ENCODE assay signal across 1 cellular context in the genomic region with DNA sequence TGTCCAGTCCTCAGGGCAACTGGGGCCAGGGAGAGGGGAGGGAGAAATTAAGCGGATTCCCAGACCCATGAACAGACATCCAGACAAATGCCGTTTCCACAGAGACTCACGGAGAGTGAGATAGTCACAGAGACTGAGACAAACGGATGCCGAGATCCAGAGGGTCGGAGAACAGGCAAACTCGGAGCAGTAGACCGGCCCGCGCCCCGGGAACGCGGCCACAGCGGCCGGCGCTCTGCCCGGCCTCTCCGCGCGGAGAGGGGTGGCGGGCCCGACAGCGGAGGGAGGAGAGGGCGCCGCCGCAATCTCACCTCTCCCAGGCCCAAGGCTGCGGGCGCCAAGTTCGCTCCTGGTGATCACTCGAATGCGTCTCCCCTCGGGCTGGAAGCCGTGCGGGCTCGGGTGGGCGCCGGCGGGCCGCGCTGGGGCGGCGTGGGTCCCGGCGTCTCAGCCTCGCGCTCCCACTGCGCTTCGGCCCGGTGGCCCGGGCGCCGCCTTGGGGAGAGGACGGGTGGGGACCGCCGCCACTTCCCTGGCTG.
TF ChIP-seq lines count a peak whose summit lies in the region.

No MANE protein-coding gene starts in this region.

TF ChIP-seq in K562, 482 proteins besides CTCF, POLR2A, EP300 and RAD21 (continued from another document and continues in another):
- TF ChIP-seq, protein P1, sequence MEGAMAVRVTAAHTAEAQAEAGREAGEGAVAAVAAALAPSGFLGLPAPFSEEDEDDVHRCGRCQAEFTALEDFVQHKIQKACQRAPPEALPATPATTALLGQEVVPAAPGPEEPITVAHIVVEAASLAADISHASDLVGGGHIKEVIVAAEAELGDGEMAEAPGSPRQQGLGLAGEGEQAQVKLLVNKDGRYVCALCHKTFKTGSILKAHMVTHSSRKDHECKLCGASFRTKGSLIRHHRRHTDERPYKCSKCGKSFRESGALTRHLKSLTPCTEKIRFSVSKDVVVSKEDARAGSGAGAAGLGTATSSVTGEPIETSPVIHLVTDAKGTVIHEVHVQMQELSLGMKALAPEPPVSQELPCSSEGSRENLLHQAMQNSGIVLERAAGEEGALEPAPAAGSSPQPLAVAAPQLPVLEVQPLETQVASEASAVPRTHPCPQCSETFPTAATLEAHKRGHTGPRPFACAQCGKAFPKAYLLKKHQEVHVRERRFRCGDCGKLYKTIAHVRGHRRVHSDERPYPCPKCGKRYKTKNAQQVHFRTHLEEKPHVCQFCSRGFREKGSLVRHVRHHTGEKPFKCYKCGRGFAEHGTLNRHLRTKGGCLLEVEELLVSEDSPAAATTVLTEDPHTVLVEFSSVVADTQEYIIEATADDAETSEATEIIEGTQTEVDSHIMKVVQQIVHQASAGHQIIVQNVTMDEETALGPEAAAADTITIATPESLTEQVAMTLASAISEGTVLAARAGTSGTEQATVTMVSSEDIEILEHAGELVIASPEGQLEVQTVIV (CRISPR knock-in tag; IDR thresholded peaks at IDR 0.05; ENCODE audit: borderline replicate concordance) = no peak
- TF ChIP-seq ZC3H4 (CRISPR knock-in tag; IDR thresholded peaks at IDR 0.05; ENCODE audit: borderline replicate concordance) (no peak; the same call in 1 of the 2 replicates), HDAC1 (IDR thresholded peaks at IDR 0.05) (no peak), HCFC1 (IDR thresholded peaks at IDR 0.05; ENCODE audit: low read depth, low read length) (no peak), XRCC5 (IDR thresholded peaks at IDR 0.05; ENCODE audit: low read depth, low read length) (no peak), CHCHD3 (CRISPR knock-in tag; IDR thresholded peaks at IDR 0.05) (no peak), CBX5 (IDR thresholded peaks at IDR 0.05; ENCODE audit: borderline replicate concordance, low read depth) (no peak), ZFP91 (CRISPR knock-in tag; IDR thresholded peaks at IDR 0.05) (no peak), XRCC4 (IDR thresholded peaks at IDR 0.05; ENCODE audit: extremely low read depth, insufficient read depth, insufficient read length) (no peak), ZNF707 (CRISPR knock-in tag; conservative IDR thresholded peaks at IDR 0.05) (no peak), E2F3 (CRISPR knock-in tag; IDR thresholded peaks at IDR 0.05) (no peak), NFXL1 (CRISPR knock-in tag; IDR thresholded peaks at IDR 0.05) (no peak), BRD4 (IDR thresholded peaks at IDR 0.05) (no peak), AFF4 (CRISPR knock-in tag; IDR thresholded peaks at IDR 0.05) (no peak; the same call in 1 of the 2 replicates), ZNF76 (CRISPR knock-in tag; IDR thresholded peaks at IDR 0.05; ENCODE audit: borderline replicate concordance) (no peak), MTF1 (CRISPR knock-in tag; IDR thresholded peaks at IDR 0.05; ENCODE audit: borderline replicate concordance) (no peak), SNRNP70 (optimal IDR thresholded peaks at IDR 0.05; ENCODE audit: low read depth, low read length) (no peak), TAF15 (IDR thresholded peaks at IDR 0.05; ENCODE audit: low read depth, low read length) (no peak), FUS (optimal IDR thresholded peaks at IDR 0.05; ENCODE audit: low read depth, low read length) (no peak), ZNF253 (CRISPR knock-in tag; conservative IDR thresholded peaks at IDR 0.05) (no peak), EHMT2 (IDR thresholded peaks at IDR 0.05) (no peak), DDX20 (tag; IDR thresholded peaks at IDR 0.05; ENCODE audit: low read depth) (no peak), TAL1 (IDR thresholded peaks at IDR 0.05) (no peak; the same call in 1 of the 2 replicates), ZNF830 (CRISPR knock-in tag; IDR thresholded peaks at IDR 0.05) (no peak), PRMT5 (CRISPR knock-in tag; IDR thresholded peaks at IDR 0.05) (no peak), RBM34 (IDR thresholded peaks at IDR 0.05; ENCODE audit: borderline replicate concordance, insufficient read depth, low read length) (no peak), CHD2 (IDR thresholded peaks at IDR 0.05; ENCODE audit: low read depth, low read length) (no peak), ZNF507 (tag; conservative IDR thresholded peaks at IDR 0.05) (no peak), THRAP3 (IDR thresholded peaks at IDR 0.05; ENCODE audit: borderline replicate concordance) (no peak), UBTF (IDR thresholded peaks at IDR 0.05; ENCODE audit: borderline replicate concordance in 1 of 2, low read depth in 2 of 2, low read length in 2 of 2) (peak; percentile 32 to 57; a peak in 1 of 4 replicates), SNIP1 (IDR thresholded peaks at IDR 0.05; ENCODE audit: low read depth) (no peak), ZNF436 (CRISPR knock-in tag; IDR thresholded peaks at IDR 0.05) (no peak), ARID1B (IDR thresholded peaks at IDR 0.05) (no peak)
- TF ChIP-seq, protein P2, sequence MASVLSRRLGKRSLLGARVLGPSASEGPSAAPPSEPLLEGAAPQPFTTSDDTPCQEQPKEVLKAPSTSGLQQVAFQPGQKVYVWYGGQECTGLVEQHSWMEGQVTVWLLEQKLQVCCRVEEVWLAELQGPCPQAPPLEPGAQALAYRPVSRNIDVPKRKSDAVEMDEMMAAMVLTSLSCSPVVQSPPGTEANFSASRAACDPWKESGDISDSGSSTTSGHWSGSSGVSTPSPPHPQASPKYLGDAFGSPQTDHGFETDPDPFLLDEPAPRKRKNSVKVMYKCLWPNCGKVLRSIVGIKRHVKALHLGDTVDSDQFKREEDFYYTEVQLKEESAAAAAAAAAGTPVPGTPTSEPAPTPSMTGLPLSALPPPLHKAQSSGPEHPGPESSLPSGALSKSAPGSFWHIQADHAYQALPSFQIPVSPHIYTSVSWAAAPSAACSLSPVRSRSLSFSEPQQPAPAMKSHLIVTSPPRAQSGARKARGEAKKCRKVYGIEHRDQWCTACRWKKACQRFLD (CRISPR knock-in tag; IDR thresholded peaks at IDR 0.05) = no peak
- TF ChIP-seq, protein P3, sequence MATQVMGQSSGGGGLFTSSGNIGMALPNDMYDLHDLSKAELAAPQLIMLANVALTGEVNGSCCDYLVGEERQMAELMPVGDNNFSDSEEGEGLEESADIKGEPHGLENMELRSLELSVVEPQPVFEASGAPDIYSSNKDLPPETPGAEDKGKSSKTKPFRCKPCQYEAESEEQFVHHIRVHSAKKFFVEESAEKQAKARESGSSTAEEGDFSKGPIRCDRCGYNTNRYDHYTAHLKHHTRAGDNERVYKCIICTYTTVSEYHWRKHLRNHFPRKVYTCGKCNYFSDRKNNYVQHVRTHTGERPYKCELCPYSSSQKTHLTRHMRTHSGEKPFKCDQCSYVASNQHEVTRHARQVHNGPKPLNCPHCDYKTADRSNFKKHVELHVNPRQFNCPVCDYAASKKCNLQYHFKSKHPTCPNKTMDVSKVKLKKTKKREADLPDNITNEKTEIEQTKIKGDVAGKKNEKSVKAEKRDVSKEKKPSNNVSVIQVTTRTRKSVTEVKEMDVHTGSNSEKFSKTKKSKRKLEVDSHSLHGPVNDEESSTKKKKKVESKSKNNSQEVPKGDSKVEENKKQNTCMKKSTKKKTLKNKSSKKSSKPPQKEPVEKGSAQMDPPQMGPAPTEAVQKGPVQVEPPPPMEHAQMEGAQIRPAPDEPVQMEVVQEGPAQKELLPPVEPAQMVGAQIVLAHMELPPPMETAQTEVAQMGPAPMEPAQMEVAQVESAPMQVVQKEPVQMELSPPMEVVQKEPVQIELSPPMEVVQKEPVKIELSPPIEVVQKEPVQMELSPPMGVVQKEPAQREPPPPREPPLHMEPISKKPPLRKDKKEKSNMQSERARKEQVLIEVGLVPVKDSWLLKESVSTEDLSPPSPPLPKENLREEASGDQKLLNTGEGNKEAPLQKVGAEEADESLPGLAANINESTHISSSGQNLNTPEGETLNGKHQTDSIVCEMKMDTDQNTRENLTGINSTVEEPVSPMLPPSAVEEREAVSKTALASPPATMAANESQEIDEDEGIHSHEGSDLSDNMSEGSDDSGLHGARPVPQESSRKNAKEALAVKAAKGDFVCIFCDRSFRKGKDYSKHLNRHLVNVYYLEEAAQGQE (CRISPR knock-in tag; IDR thresholded peaks at IDR 0.05; ENCODE audit: low read depth) = no peak
- TF ChIP-seq, protein P4, sequence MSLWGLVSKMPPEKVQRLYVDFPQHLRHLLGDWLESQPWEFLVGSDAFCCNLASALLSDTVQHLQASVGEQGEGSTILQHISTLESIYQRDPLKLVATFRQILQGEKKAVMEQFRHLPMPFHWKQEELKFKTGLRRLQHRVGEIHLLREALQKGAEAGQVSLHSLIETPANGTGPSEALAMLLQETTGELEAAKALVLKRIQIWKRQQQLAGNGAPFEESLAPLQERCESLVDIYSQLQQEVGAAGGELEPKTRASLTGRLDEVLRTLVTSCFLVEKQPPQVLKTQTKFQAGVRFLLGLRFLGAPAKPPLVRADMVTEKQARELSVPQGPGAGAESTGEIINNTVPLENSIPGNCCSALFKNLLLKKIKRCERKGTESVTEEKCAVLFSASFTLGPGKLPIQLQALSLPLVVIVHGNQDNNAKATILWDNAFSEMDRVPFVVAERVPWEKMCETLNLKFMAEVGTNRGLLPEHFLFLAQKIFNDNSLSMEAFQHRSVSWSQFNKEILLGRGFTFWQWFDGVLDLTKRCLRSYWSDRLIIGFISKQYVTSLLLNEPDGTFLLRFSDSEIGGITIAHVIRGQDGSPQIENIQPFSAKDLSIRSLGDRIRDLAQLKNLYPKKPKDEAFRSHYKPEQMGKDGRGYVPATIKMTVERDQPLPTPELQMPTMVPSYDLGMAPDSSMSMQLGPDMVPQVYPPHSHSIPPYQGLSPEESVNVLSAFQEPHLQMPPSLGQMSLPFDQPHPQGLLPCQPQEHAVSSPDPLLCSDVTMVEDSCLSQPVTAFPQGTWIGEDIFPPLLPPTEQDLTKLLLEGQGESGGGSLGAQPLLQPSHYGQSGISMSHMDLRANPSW (CRISPR knock-in tag; IDR thresholded peaks at IDR 0.05) = 0 out of 2 replicates have a peak, but pooled peaks have one; percentile 2
- TF ChIP-seq, protein P5, sequence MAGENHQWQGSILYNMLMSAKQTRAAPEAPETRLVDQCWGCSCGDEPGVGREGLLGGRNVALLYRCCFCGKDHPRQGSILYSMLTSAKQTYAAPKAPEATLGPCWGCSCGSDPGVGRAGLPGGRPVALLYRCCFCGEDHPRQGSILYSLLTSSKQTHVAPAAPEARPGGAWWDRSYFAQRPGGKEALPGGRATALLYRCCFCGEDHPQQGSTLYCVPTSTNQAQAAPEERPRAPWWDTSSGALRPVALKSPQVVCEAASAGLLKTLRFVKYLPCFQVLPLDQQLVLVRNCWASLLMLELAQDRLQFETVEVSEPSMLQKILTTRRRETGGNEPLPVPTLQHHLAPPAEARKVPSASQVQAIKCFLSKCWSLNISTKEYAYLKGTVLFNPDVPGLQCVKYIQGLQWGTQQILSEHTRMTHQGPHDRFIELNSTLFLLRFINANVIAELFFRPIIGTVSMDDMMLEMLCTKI (IDR thresholded peaks at IDR 0.05; ENCODE audit: partially characterized antibody) = no peak
